In the genomic region with DNA sequence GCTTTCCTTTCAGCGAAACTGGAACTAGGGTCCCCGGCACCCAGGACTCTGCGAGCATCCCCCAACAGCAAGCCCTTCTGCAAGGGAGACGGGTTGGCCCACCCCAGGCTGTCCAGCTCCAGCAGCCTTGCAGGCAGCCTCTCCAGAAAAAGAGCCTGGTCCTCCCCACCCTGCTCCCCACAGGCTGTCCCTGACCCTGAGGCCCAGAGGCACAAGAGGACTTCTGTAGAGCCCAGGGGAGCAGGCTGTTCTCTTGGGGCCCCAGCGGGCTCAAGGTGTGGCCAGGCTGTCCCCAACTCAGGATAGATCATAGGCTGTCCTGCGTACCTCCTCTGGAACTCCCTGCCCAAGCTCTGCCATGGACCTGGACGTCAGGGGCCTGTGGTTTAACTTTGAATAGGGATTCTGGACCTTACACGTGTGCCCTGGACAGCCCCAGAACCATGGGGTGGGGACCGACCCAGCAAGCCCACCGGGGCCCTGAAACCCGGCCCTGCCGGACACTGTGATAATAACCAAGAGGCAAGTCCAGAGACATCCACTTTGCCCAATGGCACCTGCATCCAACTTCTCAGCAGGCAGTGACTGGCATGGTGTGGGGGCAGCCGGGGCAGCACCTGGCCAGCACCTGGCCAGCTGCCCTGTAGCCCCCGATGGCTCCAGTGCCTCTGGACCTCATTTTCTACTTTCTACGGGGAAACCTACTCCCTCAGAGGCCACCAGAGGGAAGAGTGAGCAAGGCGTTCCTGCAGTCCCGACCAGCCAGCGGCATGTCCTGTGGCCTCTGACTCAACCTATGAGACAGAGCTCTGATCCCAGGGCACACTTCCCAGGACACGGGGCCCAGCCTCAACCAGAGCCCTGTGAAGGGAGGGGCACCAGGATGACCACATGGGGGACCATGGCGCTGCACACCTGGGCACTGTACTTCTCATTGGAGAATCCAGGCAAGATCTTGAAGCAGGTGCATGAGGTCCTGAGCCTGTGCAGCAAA, we compare ENCODE assay signal across 8 cellular contexts. TPM values are rescaled to one million over a fixed set of nuclear protein-coding genes. Genes with fewer than 3 reads are reported as not detected.
DNase-seq lines count a peak whose midpoint lies in the region; ATAC-seq and TF ChIP-seq lines count a peak whose summit lies in the region.

No MANE protein-coding gene starts in this region.

- H3K4me3 Mint-ChIP-seq in CD14-positive monocyte: no peak overlapping the region

- peaks cover 0 to 1% (median 0%) of the 10 kb centered on the region in 3 donors for H3K27me3 Mint-ChIP-seq in CD14-positive monocyte (ENCODE audit: low read depth in 3 of 3)

- ATAC-seq in HG03571 (IDR thresholded peaks at IDR 0.05; ENCODE audit: unreplicated experiment) (no peak), GM19324 (IDR thresholded peaks at IDR 0.05; ENCODE audit: low FRiP score, unreplicated experiment) (no peak)

- DNase-seq in CD14-positive monocyte (ENCODE audit: low spot score): no peak
- DNase-seq in HPDE6-E6E7 (ENCODE audit: extremely low spot score): peak; percentile 60
- DNase-seq in iPS-NIHi11 (ENCODE audit: low spot score): peak; percentile 56
- DNase-seq in T-helper 9 cell: no peak
- DNase-seq in activated naive CD4-positive, alpha-beta T cell (lab: John Stamatoyannopoulos, UW): no peak

- H3K36me3 Mint-ChIP-seq in CD14-positive monocyte: no peaks in the 10 kb centered on the region

- H3K4me3 ChIP-seq in WI38 (ENCODE audit: low read depth, low read length): no peak overlapping the region

- peaks cover 11% of the 10 kb centered on the region for H3K4me1 Mint-ChIP-seq in CD14-positive monocyte

- intact Hi-C loops in CD14-positive monocyte (cut with micrococcal nuclease): no loop called here

- TF ChIP-seq CTCF in CD14-positive monocyte (IDR thresholded peaks at IDR 0.05) (peak; percentile 43), WI38 (IDR thresholded peaks at IDR 0.05; ENCODE audit: low read depth, low read length) (peak; percentile 79)

- H3K27ac Mint-ChIP-seq in CD14-positive monocyte: no peak overlapping the region

- peaks cover 0 to 8% (median 3%) of the 10 kb centered on the region in 7 donors for H3K9me3 Mint-ChIP-seq in CD14-positive monocyte

RNA-seq across cellular contexts. Expression of a gene that starts 50.9 kb away (rescaled TPM):
- 100 to 1,000 TPM; 146 to 170 TPM for polyA plus RNA-seq in CD14-positive monocyte

Comparison
In these comparisons a context has a peak if more than half of its experiments do, and no peak if none do; other contexts are left out.
1. DNase-seq: peak in HPDE6-E6E7 (single experiment) and iPS-NIHi11 (single experiment); none in CD14-positive monocyte (single experiment), T-helper 9 cell (single experiment) and activated naive CD4-positive, alpha-beta T cell (0 of 4).